ENCODE assay signal across 18 cellular contexts in the genomic region with DNA sequence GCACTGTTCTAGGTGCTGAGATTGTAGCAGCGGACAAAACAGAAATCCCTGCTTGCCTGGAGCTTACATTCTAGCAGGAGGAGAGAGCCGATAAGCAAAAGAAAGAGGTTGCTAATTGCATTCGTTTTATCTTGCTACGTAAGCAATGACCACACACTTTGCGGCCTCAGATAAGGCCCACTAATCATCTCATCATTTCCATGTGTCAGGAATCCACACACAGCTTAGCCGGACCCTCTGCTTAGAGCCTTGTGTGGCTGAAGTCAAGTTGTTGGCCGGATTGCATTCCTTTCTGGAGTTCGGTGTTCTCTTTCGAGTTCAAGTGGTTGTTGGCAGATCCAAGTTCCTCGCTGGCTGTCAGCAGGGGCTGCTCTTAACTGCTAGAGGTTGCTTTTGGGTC.
"Had no signal": no experiment of that assay in that cellular context is flagged by ENCODE, and none has a peak within 500 bp of the region (broad histone marks: within the 10 kb centered on the region; RNA-seq: fewer than 3 reads in every experiment).

No MANE protein-coding gene starts in this region.

- H3K27ac Mint-ChIP-seq: activated CD4-positive, alpha-beta T cell treated with anti-CD3 and anti-CD28 coated beads, Interleukin-2, amount 10 ng/mL, durations not matched to agents 24 days and 14 days; activated CD8-positive, alpha-beta T cell treated with anti-CD3 and anti-CD28 coated beads, Interleukin-2, amount 10 ng/mL, durations not matched to agents 7 days and 5 days; activated naive CD8-positive, alpha-beta T cell treated with anti-CD3 and anti-CD28 coated beads, Interleukin-2, amount 10 ng/mL, durations not matched to agents 7 days and 5 days; activated T-cell treated with anti-CD3 and anti-CD28 coated beads, Interleukin-2, amount 50 U/mL, for 24 hours; activated T-helper 2 cell treated with anti-CD3 and anti-CD28 coated beads, Interferon-gamma antibody, Interleukin-2, Interleukin-4, amounts not matched to agents 10 μg/mL and 5 μg/mL and 100 μg/mL, durations not matched to agents 14 hours and 24 hours and 36 hours; natural killer cell; T-helper 2 cell treated with Interferon-gamma antibody and Interleukin-4, amounts not matched to agents 5 μg/mL and 100 μg/mL, for 36 hours had no signal

- H3K4me3 Mint-ChIP-seq: activated CD4-positive, alpha-beta T cell treated with anti-CD3 and anti-CD28 coated beads, Interleukin-2, amount 10 ng/mL, durations not matched to agents 24 days and 14 days; activated CD8-positive, alpha-beta T cell treated with anti-CD3 and anti-CD28 coated beads, Interleukin-2, amount 10 ng/mL, durations not matched to agents 7 days and 5 days; activated naive CD8-positive, alpha-beta T cell treated with anti-CD3 and anti-CD28 coated beads, Interleukin-2, amount 10 ng/mL, durations not matched to agents 7 days and 5 days; activated T-cell treated with anti-CD3 and anti-CD28 coated beads, Interleukin-2, amount 50 U/mL, for 24 hours; natural killer cell; T-helper 2 cell treated with Interferon-gamma antibody and Interleukin-4, amounts not matched to agents 5 μg/mL and 100 μg/mL, for 36 hours had no signal

- ATAC-seq: activated CD8-positive, alpha-beta T cell treated with anti-CD3 and anti-CD28 coated beads, Interleukin-2, amount 10 ng/mL, durations not matched to agents 7 days and 5 days; natural killer cell had no signal

- H3K9me3 Mint-ChIP-seq: activated CD4-positive, alpha-beta T cell treated with anti-CD3 and anti-CD28 coated beads, Interleukin-2, amount 10 ng/mL, durations not matched to agents 24 days and 14 days; activated naive CD8-positive, alpha-beta T cell treated with anti-CD3 and anti-CD28 coated beads, Interleukin-2, amount 10 ng/mL, durations not matched to agents 7 days and 5 days; activated T-cell treated with anti-CD3 and anti-CD28 coated beads, Interleukin-2, amount 50 U/mL, for 24 hours; activated T-helper 2 cell treated with anti-CD3 and anti-CD28 coated beads, Interferon-gamma antibody, Interleukin-2, Interleukin-4, amounts not matched to agents 10 μg/mL and 5 μg/mL and 100 μg/mL, durations not matched to agents 14 hours and 24 hours and 36 hours; natural killer cell; T-helper 2 cell treated with Interferon-gamma antibody and Interleukin-4, amounts not matched to agents 5 μg/mL and 100 μg/mL, for 36 hours had no signal

- H3K4me1 Mint-ChIP-seq: activated CD4-positive, alpha-beta T cell treated with anti-CD3 and anti-CD28 coated beads, Interleukin-2, amount 10 ng/mL, durations not matched to agents 24 days and 14 days; activated naive CD8-positive, alpha-beta T cell treated with anti-CD3 and anti-CD28 coated beads, Interleukin-2, amount 10 ng/mL, durations not matched to agents 7 days and 5 days; natural killer cell had no signal

- H3K36me3 Mint-ChIP-seq: activated naive CD8-positive, alpha-beta T cell treated with anti-CD3 and anti-CD28 coated beads, Interleukin-2, amount 10 ng/mL, durations not matched to agents 7 days and 5 days; natural killer cell had no signal

- DNase-seq: activated CD4-positive, alpha-beta T cell treated with anti-CD3 and anti-CD28 coated beads, Interleukin-2, amount 10 ng/mL, durations not matched to agents 24 days and 14 days; activated CD8-positive, alpha-beta T cell treated with anti-CD3 and anti-CD28 coated beads, Interleukin-2, amount 10 ng/mL, durations not matched to agents 7 days and 5 days; activated naive CD4-positive, alpha-beta T cell treated with Interleukin-2 at 50 U/mL for 16 hours; activated naive CD8-positive, alpha-beta T cell treated with anti-CD3 and anti-CD28 coated beads, Interleukin-2, amount 10 ng/mL, durations not matched to agents 7 days and 5 days; activated T-cell treated with anti-CD3 and anti-CD28 coated beads, Interleukin-2, amount 50 U/mL, for 24 hours; amygdala; central memory CD4-positive, alpha-beta T cell; foreskin melanocyte; glutamatergic neuron; kidney; natural killer cell; stimulated activated CD4-positive, alpha-beta T cell treated with anti-CD3 and anti-CD28 coated beads, Interleukin-12 subunit alpha, Interleukin-12 subunit beta, amount 100 ng/mL, for 4 hours; stimulated activated CD4-positive, alpha-beta T cell treated with anti-CD3 and anti-CD28 coated beads, Interleukin-1b, Interleukin-23, amount 100 ng/mL, for 48 hours; stimulated activated CD8-positive, alpha-beta memory T cell treated with anti-CD3 and anti-CD28 coated beads, Interleukin-4, amount 100 ng/mL, for 48 hours; stimulated activated naive CD4-positive, alpha-beta T cell; tibial artery had no signal
